ENCODE assay signal across 1 cellular context in genomic region chr13:46684287-46685001, GRCh38.
TF ChIP-seq lines count a peak whose summit lies in the region.

No MANE protein-coding gene starts in this region.

TF ChIP-seq in A549, 52 proteins besides CTCF, POLR2A, EP300 and RAD21 (continued from another document):
- TF ChIP-seq REST (IDR thresholded peaks at IDR 0.05) (no peak), SREBF2 (IDR thresholded peaks at IDR 0.05) (no peak), PBX3 (IDR thresholded peaks at IDR 0.05) (no peak), ELK1 (IDR thresholded peaks at IDR 0.05; ENCODE audit: low read depth, low read length) (no peak), MYC (IDR thresholded peaks at IDR 0.05; ENCODE audit: borderline replicate concordance, low read length) (no peak), E2F6 (IDR thresholded peaks at IDR 0.05; ENCODE audit: borderline replicate concordance, low read depth) (no peak), RFX5 (IDR thresholded peaks at IDR 0.05) (no peak), MAZ (IDR thresholded peaks at IDR 0.05; ENCODE audit: borderline replicate concordance, low read depth, low read length) (no peak)
